ENCODE assay signal across 11 cellular contexts in genomic region chr13:27118428-27119054, GRCh38.
"Had no signal": no experiment of that assay in that cellular context is flagged by ENCODE, and none has a peak within 500 bp of the region (broad histone marks: within the 10 kb centered on the region; RNA-seq: fewer than 3 reads in every experiment).

No MANE protein-coding gene starts in this region.

- H3K27ac ChIP-seq: breast epithelium, neutrophil had no signal

- H3K27ac Mint-ChIP-seq: activated naive CD8-positive, alpha-beta T cell treated with anti-CD3 and anti-CD28 coated beads, Interleukin-2, amount 10 ng/mL, durations not matched to agents 7 days and 5 days; T-helper 2 cell treated with Interferon-gamma antibody and Interleukin-4, amounts not matched to agents 5 μg/mL and 100 μg/mL, for 36 hours had no signal

- H3K9me3 ChIP-seq: neutrophil, transverse colon had no signal

- ATAC-seq: right cardiac atrium had no signal

- H3K27me3 ChIP-seq: breast epithelium, dorsolateral prefrontal cortex, neutrophil, transverse colon had no signal

- DNase-seq: activated naive CD8-positive, alpha-beta T cell treated with anti-CD3 and anti-CD28 coated beads, Interleukin-2, amount 10 ng/mL, durations not matched to agents 7 days and 5 days; aorta; hypothalamus; kidney glomerular epithelial cell; right cardiac atrium; transverse colon had no signal

- H3K4me1 ChIP-seq: breast epithelium had no signal

- H3K36me3 ChIP-seq: breast epithelium, transverse colon had no signal

- H3K4me3 Mint-ChIP-seq: activated naive CD8-positive, alpha-beta T cell treated with anti-CD3 and anti-CD28 coated beads, Interleukin-2, amount 10 ng/mL, durations not matched to agents 7 days and 5 days; T-helper 2 cell treated with Interferon-gamma antibody and Interleukin-4, amounts not matched to agents 5 μg/mL and 100 μg/mL, for 36 hours had no signal

- H3K27me3 Mint-ChIP-seq: activated naive CD8-positive, alpha-beta T cell treated with anti-CD3 and anti-CD28 coated beads, Interleukin-2, amount 10 ng/mL, durations not matched to agents 7 days and 5 days had no signal

- H3K4me3 ChIP-seq: breast epithelium, dorsolateral prefrontal cortex, smooth muscle cell, transverse colon had no signal

- H3K4me2 ChIP-seq: smooth muscle cell had no signal
